In genomic region chr20:47225458-47225857, GRCh38 we compare ENCODE assay signal across 1 cellular context.
TF ChIP-seq lines count a peak whose summit lies in the region.

No MANE protein-coding gene starts in this region.

TF ChIP-seq in K562, 482 proteins besides CTCF, POLR2A, EP300 and RAD21 (continued from another document):
- no peak for TF ChIP-seq SNAPC5 (CRISPR knock-in tag; IDR thresholded peaks at IDR 0.05)
TF ChIP-seq in K562: peak in this region for 2.
